Comparison of ENCODE assay signal across 17 cellular contexts in the genomic region with DNA sequence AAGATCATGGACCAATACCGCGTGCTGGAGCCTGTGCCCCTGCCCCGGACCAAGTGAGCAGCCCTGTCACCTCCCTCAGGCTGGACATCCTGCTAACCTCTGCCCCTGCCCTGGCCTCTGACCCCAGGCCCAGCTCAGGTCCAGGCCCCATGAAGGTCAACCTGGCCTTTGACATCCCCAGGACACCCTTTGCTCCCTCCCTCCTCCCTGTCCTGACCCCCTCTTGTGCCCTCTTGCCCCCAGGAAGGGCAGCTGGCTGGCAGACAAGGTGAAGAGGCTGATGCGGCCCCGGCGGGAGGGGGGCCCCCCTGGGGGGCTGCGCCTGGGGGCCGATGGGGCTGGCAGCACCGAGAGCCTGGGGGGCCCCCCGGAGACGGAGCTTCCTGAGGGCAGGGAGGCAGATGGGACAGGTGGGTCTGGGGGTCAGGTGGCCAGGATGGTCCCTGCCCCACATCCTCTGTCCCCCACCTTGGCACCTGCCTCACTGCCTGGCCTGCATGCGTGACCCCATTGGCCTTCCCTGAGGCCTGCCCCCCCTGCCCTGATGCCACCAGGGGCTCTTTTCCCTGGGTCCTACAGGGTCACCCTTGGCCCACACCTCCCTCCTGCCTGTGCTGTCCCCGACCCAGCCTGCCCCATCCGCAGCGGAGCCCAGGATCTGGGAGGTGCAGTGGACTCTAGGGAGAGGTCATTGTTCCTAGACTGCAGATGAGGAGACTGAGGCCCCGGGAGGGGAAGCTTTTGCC. TPM values are rescaled to one million over a fixed set of nuclear protein-coding genes. Genes with fewer than 3 reads are reported as not detected.
A peak's percentile ranks its signal among the peaks of the same experiment; 100 is the strongest.
DNase-seq lines count a peak whose midpoint lies in the region; ATAC-seq and TF ChIP-seq lines count a peak whose summit lies in the region.
"Had no signal": no experiment of that assay in that cellular context is flagged by ENCODE, and none has a peak within 500 bp of the region (broad histone marks: within the 10 kb centered on the region; RNA-seq: fewer than 3 reads in every experiment).

No MANE protein-coding gene starts in this region.

- H3K4me1 ChIP-seq in right cardiac atrium (ENCODE audit: control insufficient read depth, insufficient read depth, low read length) = peaks cover 10% of the 10 kb centered on the region

- no peak overlapping the region for H3K4me3 ChIP-seq in right cardiac atrium (ENCODE audit: low read length)
- H3K4me3 ChIP-seq: SJCRH30 had no signal

- no peak overlapping the region for H3K27ac Mint-ChIP-seq in activated T-helper 1 cell treated with anti-CD3 and anti-CD28 coated beads, Interleukin-12 subunit alpha, Interleukin-12 subunit beta, Interleukin-2, Interleukin-4 antibody, amounts not matched to agents 30 ng/mL and 10 ng/mL and 1 ng/mL, durations not matched to agents 14 hours and 24 hours and 36 hours
- H3K27ac Mint-ChIP-seq: CD4-positive, alpha-beta memory T cell had no signal

- H3K36me3 Mint-ChIP-seq in activated T-helper 1 cell treated with anti-CD3 and anti-CD28 coated beads, Interleukin-12 subunit alpha, Interleukin-12 subunit beta, Interleukin-2, Interleukin-4 antibody, amounts not matched to agents 30 ng/mL and 10 ng/mL and 1 ng/mL, durations not matched to agents 14 hours and 24 hours and 36 hours (ENCODE audit: low read depth) = peaks cover 8% of the 10 kb centered on the region

- TF ChIP-seq CTCF in VCaP (conservative IDR thresholded peaks at IDR 0.05) = no peak

- H3K27me3 Mint-ChIP-seq in activated T-helper 1 cell treated with anti-CD3 and anti-CD28 coated beads, Interleukin-12 subunit alpha, Interleukin-12 subunit beta, Interleukin-2, Interleukin-4 antibody, amounts not matched to agents 30 ng/mL and 10 ng/mL and 1 ng/mL, durations not matched to agents 14 hours and 24 hours and 36 hours (ENCODE audit: insufficient read depth) = no peaks in the 10 kb centered on the region
- H3K27me3 Mint-ChIP-seq: CD4-positive, alpha-beta memory T cell had no signal

- peak in 2 of 3 donors; percentile 49 to 74 for DNase-seq in right cardiac atrium
- DNase-seq in left ventricle myocardium superior = no peak
- peak; percentile 50 for DNase-seq in left lobe of liver (ENCODE audit: low spot score)
- no peak for DNase-seq in NCI-H1092 treated with DMSO at 0.1 percent for 48 hours (lab: John Stamatoyannopoulos, UW)
- DNase-seq in activated T-helper 1 cell treated with anti-CD3 and anti-CD28 coated beads, Interleukin-12 subunit alpha, Interleukin-12 subunit beta, Interleukin-2, Interleukin-4 antibody, amounts not matched to agents 30 ng/mL and 10 ng/mL and 1 ng/mL, durations not matched to agents 14 hours and 24 hours and 36 hours (ENCODE audit: low spot score) = no peak
- DNase-seq: CD4-positive, alpha-beta memory T cell; DMS153; GDM1; MM.1S; NCI-H2029 treated with DMSO at 0.1 percent for 48 hours; NCI-H2171; NCI-H748 treated with DMSO at 0.1 percent for 48 hours; NK-92 treated with Interleukin-12 subunit alpha and Interleukin-12 subunit beta, amount 100 ng/mL, for 24 hours had no signal

- 80% methylated on average over 16 of the region's 16 CpGs for WGBS in right cardiac atrium

- H3K27ac ChIP-seq in right cardiac atrium (ENCODE audit: low read length) = no peak overlapping the region
- peak overlapping the region; percentile 95; the same call in 1 of the 2 replicates for H3K27ac ChIP-seq in VCaP
- H3K27ac ChIP-seq: SJCRH30 had no signal

- intact Hi-C loops in right cardiac atrium (cut with DNase I) = no loop called here
- intact Hi-C loops in left ventricle myocardium superior (cut with micrococcal nuclease) = no loop called here
- intact Hi-C loops in activated T-helper 1 cell treated with anti-CD3 and anti-CD28 coated beads, Interleukin-12 subunit alpha, Interleukin-12 subunit beta, Interleukin-2, Interleukin-4 antibody, amounts not matched to agents 30 ng/mL and 10 ng/mL and 1 ng/mL, durations not matched to agents 14 hours and 24 hours and 36 hours (cut with micrococcal nuclease) = no loop called here

- no peaks in the 10 kb centered on the region for H3K9me3 ChIP-seq in right cardiac atrium (ENCODE audit: control insufficient read depth, low read length)
- H3K9me3 ChIP-seq: BE2C, SJCRH30 had no signal

- no peaks in the 10 kb centered on the region for H3K9me3 Mint-ChIP-seq in activated T-helper 1 cell treated with anti-CD3 and anti-CD28 coated beads, Interleukin-12 subunit alpha, Interleukin-12 subunit beta, Interleukin-2, Interleukin-4 antibody, amounts not matched to agents 30 ng/mL and 10 ng/mL and 1 ng/mL, durations not matched to agents 14 hours and 24 hours and 36 hours
- H3K9me3 Mint-ChIP-seq: CD4-positive, alpha-beta memory T cell had no signal

- ATAC-seq in right cardiac atrium = no peak
- ATAC-seq in left ventricle myocardium superior = no peak
- ATAC-seq in left lobe of liver = peak; percentile 29
- no peak for ATAC-seq in GM19324 (IDR thresholded peaks at IDR 0.05; ENCODE audit: low FRiP score, unreplicated experiment)

- H3K4me1 Mint-ChIP-seq in activated T-helper 1 cell treated with anti-CD3 and anti-CD28 coated beads, Interleukin-12 subunit alpha, Interleukin-12 subunit beta, Interleukin-2, Interleukin-4 antibody, amounts not matched to agents 30 ng/mL and 10 ng/mL and 1 ng/mL, durations not matched to agents 14 hours and 24 hours and 36 hours (ENCODE audit: low read depth) = peaks cover 13% of the 10 kb centered on the region

- no peaks in the 10 kb centered on the region for H3K27me3 ChIP-seq in right cardiac atrium (ENCODE audit: control insufficient read depth, insufficient read depth)
- H3K27me3 ChIP-seq: BE2C had no signal

- H3K4me3 Mint-ChIP-seq in activated T-helper 1 cell treated with anti-CD3 and anti-CD28 coated beads, Interleukin-12 subunit alpha, Interleukin-12 subunit beta, Interleukin-2, Interleukin-4 antibody, amounts not matched to agents 30 ng/mL and 10 ng/mL and 1 ng/mL, durations not matched to agents 14 hours and 24 hours and 36 hours = no peak overlapping the region
- H3K4me3 Mint-ChIP-seq: CD4-positive, alpha-beta memory T cell had no signal

RNA-seq across cellular contexts. Expression of a gene that starts 5.0 kb away (rescaled TPM):
- 10 to 100 TPM; 17.0 to 17.6 (median 17.1) TPM for total RNA-seq in right cardiac atrium
- polyA plus RNA-seq in right cardiac atrium = 12.8 TPM
- 15.1 TPM for total RNA-seq in left ventricle myocardium superior
- 9.8 TPM for total RNA-seq in left lobe of liver
- total RNA-seq in activated T-helper 1 cell treated with anti-CD3 and anti-CD28 coated beads, Interleukin-12 subunit alpha, Interleukin-12 subunit beta, Interleukin-2, Interleukin-4 antibody, amounts not matched to agents 30 ng/mL and 10 ng/mL and 1 ng/mL, durations not matched to agents 14 hours and 24 hours and 36 hours = 38.3 and 46.0 TPM in 2 replicates

RNA-seq across cellular contexts. Expression of a gene that starts 13.9 kb away (rescaled TPM):
- total RNA-seq in right cardiac atrium = 10 to 100 TPM in 3 of 4 donors, 1 to 10 TPM in 1; 5.9 to 14.4 (median 11.6) TPM
- 25.1 TPM for polyA plus RNA-seq in right cardiac atrium
- 7.2 TPM for total RNA-seq in left ventricle myocardium superior
- 4.0 TPM for total RNA-seq in left lobe of liver
- total RNA-seq in activated T-helper 1 cell treated with anti-CD3 and anti-CD28 coated beads, Interleukin-12 subunit alpha, Interleukin-12 subunit beta, Interleukin-2, Interleukin-4 antibody, amounts not matched to agents 30 ng/mL and 10 ng/mL and 1 ng/mL, durations not matched to agents 14 hours and 24 hours and 36 hours = 133 and 137 TPM in 2 replicates

RNA-seq across cellular contexts. Expression of a gene that starts 36.0 kb away (rescaled TPM):
- total RNA-seq in right cardiac atrium (100 to 1,000 TPM; 258 to 356 (median 315) TPM), left ventricle myocardium superior (362 TPM), left lobe of liver (96.4 TPM)
- polyA plus RNA-seq in right cardiac atrium = 683 TPM
- 89.0 and 100 TPM in 2 replicates for total RNA-seq in activated T-helper 1 cell treated with anti-CD3 and anti-CD28 coated beads, Interleukin-12 subunit alpha, Interleukin-12 subunit beta, Interleukin-2, Interleukin-4 antibody, amounts not matched to agents 30 ng/mL and 10 ng/mL and 1 ng/mL, durations not matched to agents 14 hours and 24 hours and 36 hours

RNA-seq across cellular contexts. Expression of a gene that starts 36.6 kb away (rescaled TPM):
- total RNA-seq in right cardiac atrium (100 to 1,000 TPM in 3 of 4 donors, 10 to 100 TPM in 1; 91.7 to 103 (median 102) TPM), left ventricle myocardium superior (83.4 TPM), left lobe of liver (59.1 TPM)
- 144 TPM for polyA plus RNA-seq in right cardiac atrium
- total RNA-seq in activated T-helper 1 cell treated with anti-CD3 and anti-CD28 coated beads, Interleukin-12 subunit alpha, Interleukin-12 subunit beta, Interleukin-2, Interleukin-4 antibody, amounts not matched to agents 30 ng/mL and 10 ng/mL and 1 ng/mL, durations not matched to agents 14 hours and 24 hours and 36 hours = 307 and 312 TPM in 2 replicates

RNA-seq across cellular contexts. Expression of a gene that starts 48.6 kb away (rescaled TPM):
- total RNA-seq in right cardiac atrium (100 to 1,000 TPM; 132 to 171 (median 141) TPM), left ventricle myocardium superior (256 TPM), left lobe of liver (53.6 TPM)
- polyA plus RNA-seq in right cardiac atrium = 199 TPM
- 64.4 and 67.3 TPM in 2 replicates for total RNA-seq in activated T-helper 1 cell treated with anti-CD3 and anti-CD28 coated beads, Interleukin-12 subunit alpha, Interleukin-12 subunit beta, Interleukin-2, Interleukin-4 antibody, amounts not matched to agents 30 ng/mL and 10 ng/mL and 1 ng/mL, durations not matched to agents 14 hours and 24 hours and 36 hours

Comparison
In these comparisons a context has a peak if more than half of its experiments do, and no peak if none do; other contexts are left out.
1. DNase-seq: peak in right cardiac atrium (2 of 3) and left lobe of liver (single experiment); none in left ventricle myocardium superior (single experiment), NCI-H1092 treated with DMSO at 0.1 percent for 48 hours (single experiment) and activated T-helper 1 cell treated with anti-CD3 and anti-CD28 coated beads, Interleukin-12 subunit alpha, Interleukin-12 subunit beta, Interleukin-2, Interleukin-4 antibody, amounts not matched to agents 30 ng/mL and 10 ng/mL and 1 ng/mL, durations not matched to agents 14 hours and 24 hours and 36 hours (single experiment).